ENCODE assay signal across 9 cellular contexts in the genomic region with DNA sequence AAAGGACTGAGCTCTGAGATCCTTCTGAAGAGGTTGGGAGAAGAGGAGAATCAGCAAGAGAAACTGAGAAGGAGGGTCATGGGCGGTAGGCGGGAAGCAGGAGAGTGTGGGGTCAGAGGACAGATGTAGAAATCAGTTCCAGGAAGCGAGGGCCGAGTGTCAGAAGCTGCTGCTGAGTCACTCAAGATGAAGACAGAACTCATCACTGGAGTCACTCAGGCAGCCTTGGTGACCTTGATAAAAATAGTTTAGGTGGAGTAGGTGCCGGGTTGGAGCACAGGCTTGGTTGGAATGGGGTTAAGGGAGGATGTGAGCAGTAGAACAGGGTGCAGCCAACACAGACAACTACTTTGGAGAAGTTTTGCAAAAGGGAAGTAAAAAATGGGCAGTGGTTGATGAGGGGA. TPM values are rescaled to one million over a fixed set of nuclear protein-coding genes. Genes with fewer than 3 reads are reported as not detected.
DNase-seq lines count a peak whose midpoint lies in the region; ATAC-seq and TF ChIP-seq lines count a peak whose summit lies in the region.
"Had no signal": no experiment of that assay in that cellular context is flagged by ENCODE, and none has a peak within 500 bp of the region (broad histone marks: within the 10 kb centered on the region; RNA-seq: fewer than 3 reads in every experiment).

No MANE protein-coding gene starts in this region.

- no peak overlapping the region for H2BK120ac ChIP-seq in trophoblast cell (ENCODE audit: insufficient read depth, low read length, poor library complexity)

- no CpG with 5 or more reads among the region's 5 CpGs for WGBS in trophoblast cell (ENCODE audit: extremely low coverage, insufficient coverage, insufficient read length)

- H3K18ac ChIP-seq in trophoblast cell (ENCODE audit: low read length), result no peak overlapping the region

- POLR2A ChIA-PET in GM10248 (lab: Yijun Ruan, JAX), result interaction anchor here (0.6 kb wide), 1 partner anchor 180 kb away, joined by 3 read pairs; a partner anchor contains a TSS

- no peaks in the 10 kb centered on the region for H3K79me1 ChIP-seq in trophoblast cell (ENCODE audit: low read length)

- no peak overlapping the region for H3K4ac ChIP-seq in trophoblast cell (ENCODE audit: low read depth, low read length)

- H4K8ac ChIP-seq in trophoblast cell (ENCODE audit: low read depth, low read length), result no peak overlapping the region

- H3K27ac ChIP-seq in trophoblast cell (ENCODE audit: low read depth, low read length), result no peak overlapping the region

- H4K12ac ChIP-seq in trophoblast cell (ENCODE audit: low read depth, low read length), result no peak overlapping the region

- no peaks in the 10 kb centered on the region for H3K27me3 ChIP-seq in trophoblast cell (ENCODE audit: insufficient read depth, low read length)

- no peaks in the 10 kb centered on the region for H3K9me3 ChIP-seq in trophoblast cell (ENCODE audit: insufficient read depth, low read depth, low read length)

- no peak overlapping the region for H3K23ac ChIP-seq in trophoblast cell (ENCODE audit: low read length)

- no peaks in the 10 kb centered on the region for H3K36me3 ChIP-seq in trophoblast cell (ENCODE audit: control insufficient read depth in 1 of 2, insufficient read depth in 2 of 2, low read length in 2 of 2)

- H3K79me2 ChIP-seq in trophoblast cell (ENCODE audit: control insufficient read depth, insufficient read depth, low read length, poor library complexity), result no peaks in the 10 kb centered on the region

- TF ChIP-seq CTCF in epithelial cell of esophagus (IDR thresholded peaks at IDR 0.05; ENCODE audit: insufficient read depth, low read depth, low read length, missing control alignments) (no peak), GM10248 (IDR thresholded peaks at IDR 0.05; ENCODE audit: control extremely low read depth, extremely low read depth, low read depth, missing control alignments) (no peak)

- H3K9ac ChIP-seq in trophoblast cell (ENCODE audit: low read length), result no peak overlapping the region

- no peak overlapping the region for H3K4me2 ChIP-seq in trophoblast cell (ENCODE audit: low read length)

- no peaks in the 10 kb centered on the region for H3K4me1 ChIP-seq in trophoblast cell (ENCODE audit: control insufficient read depth in 1 of 2, insufficient read depth in 2 of 2, low read length in 2 of 2)

- no peak overlapping the region for H4K91ac ChIP-seq in trophoblast cell (ENCODE audit: low read depth, low read length)

- H3K4me3 ChIP-seq in epithelial cell of esophagus (ENCODE audit: low read length), result no peak overlapping the region
- H3K4me3 ChIP-seq in trophoblast cell (ENCODE audit: low read depth, low read length), result no peak overlapping the region

- no peak overlapping the region for H2BK5ac ChIP-seq in trophoblast cell (ENCODE audit: low read depth, low read length, poor library complexity)

- CTCF ChIA-PET in GM10248 (lab: Yijun Ruan, JAX), result interaction anchor here (1.1 kb wide), 1 partner anchor 16 kb away, joined by 3 read pairs; no protein-coding TSS in a partner anchor

- peak; percentile 4 for DNase-seq in ELR (ENCODE audit: low read depth)
- peak; percentile 73 for DNase-seq in SIG-M5 (lab: John Stamatoyannopoulos, UW)
- peak; percentile 39 for DNase-seq in epithelial cell of esophagus (ENCODE audit: low read depth)
- DNase-seq in trophoblast cell, result peak; percentile 13 to 15
- DNase-seq in GM10248 (ENCODE audit: extremely low spot score), result no peak
- DNase-seq: NCI-H1694 treated with DMSO at 0.1 percent for 48 hours had no signal

- no peak overlapping the region for H2AK5ac ChIP-seq in trophoblast cell (ENCODE audit: low read length)

- no peak for ATAC-seq in HG03432 (IDR thresholded peaks at IDR 0.05; ENCODE audit: unreplicated experiment)
- ATAC-seq in HG02763 (IDR thresholded peaks at IDR 0.05; ENCODE audit: unreplicated experiment), result no peak
- ATAC-seq in GM18861 (IDR thresholded peaks at IDR 0.05; ENCODE audit: unreplicated experiment), result no peak

- no peak overlapping the region for H2BK12ac ChIP-seq in trophoblast cell (ENCODE audit: low read length)

- no peak overlapping the region for H2AFZ ChIP-seq in trophoblast cell (ENCODE audit: insufficient read depth, low read length, poor library complexity)

- no peak overlapping the region for H3K14ac ChIP-seq in trophoblast cell (ENCODE audit: low read length)

RNA-seq across cellular contexts. Expression of a gene that starts 6.1 kb away (rescaled TPM):
- 0.03 and 0.08 TPM in 2 replicates for polyA plus RNA-seq in trophoblast cell (2013)

RNA-seq across cellular contexts. Expression of a gene that starts 36.7 kb away (rescaled TPM):
- not detected in 2 replicates for polyA plus RNA-seq in trophoblast cell (2013)

RNA-seq across cellular contexts. Expression of a gene that starts 39.7 kb away (rescaled TPM):
- polyA plus RNA-seq in trophoblast cell (2013), result 0.01 TPM in 2 replicates

RNA-seq across cellular contexts. Expression of a gene that starts 51.1 kb away (rescaled TPM):
- polyA plus RNA-seq in trophoblast cell (2013), result 4.5 and 4.8 TPM in 2 replicates
